Comparison of ENCODE assay signal across 8 cellular contexts in genomic region chr1:193019442-193020026, GRCh38. TPM values are rescaled to one million over a fixed set of nuclear protein-coding genes. Genes with fewer than 3 reads are reported as not detected.
DNase-seq lines count a peak whose midpoint lies in the region; ATAC-seq, FAIRE-seq and TF ChIP-seq lines count a peak whose summit lies in the region.

No MANE protein-coding gene starts in this region.

- TF ChIP-seq CTCF in BE2C (IDR thresholded peaks at IDR 0.05; ENCODE audit: low read depth, low read length) = peak; percentile 44
- no peak for TF ChIP-seq CTCF in HL-60 (IDR thresholded peaks at IDR 0.05; ENCODE audit: insufficient read depth, low read length)

- DNase-seq in BE2C (peak; percentile 22), HL-60 (ENCODE audit: low read depth in 1 of 2, low spot score in 1 of 2) (peak; percentile 22 to 25), OCI-M1 (lab: John Stamatoyannopoulos, UW) (peak; percentile 80), naive B cell (peak; percentile 38)
- no peak for DNase-seq in stimulated activated naive CD8-positive, alpha-beta T cell treated with anti-CD3 and anti-CD28 coated beads, Interleukin-15, Interleukin-2, amounts not matched to agents 100 U/mL and 50 U/mL, for 24 hours
- DNase-seq in activated naive CD4-positive, alpha-beta T cell treated with anti-CD3 and anti-CD28 coated beads, Interleukin-2, amount 50 U/mL, for 16 hours = no peak

- ATAC-seq in GM18867 (IDR thresholded peaks at IDR 0.05; ENCODE audit: unreplicated experiment) = peak; percentile 79
- no peak for ATAC-seq in naive B cell (ENCODE audit: low read depth in 2 of 2)
- ATAC-seq in stimulated activated naive CD8-positive, alpha-beta T cell treated with anti-CD3 and anti-CD28 coated beads, Interleukin-15, Interleukin-2, amounts not matched to agents 100 U/mL and 50 U/mL, for 24 hours = no peak

- H3K27ac Mint-ChIP-seq in naive B cell = no peak overlapping the region

- H3K4me1 ChIP-seq in BE2C = no peaks in the 10 kb centered on the region

- H3K9me3 ChIP-seq in BE2C = no peaks in the 10 kb centered on the region

- H3K27ac ChIP-seq in HL-60 (replicated peaks) = no peak overlapping the region

- H3K9me3 Mint-ChIP-seq in naive B cell = no peaks in the 10 kb centered on the region

- no peaks in the 10 kb centered on the region for H3K36me3 Mint-ChIP-seq in naive B cell

- no peaks in the 10 kb centered on the region for H3K4me1 Mint-ChIP-seq in naive B cell

- H3K27me3 ChIP-seq in BE2C (no peaks in the 10 kb centered on the region), HL-60 (ENCODE audit: insufficient read depth, poor library complexity, severe bottlenecking) (no peaks in the 10 kb centered on the region)

- no peak overlapping the region for H3K4me3 Mint-ChIP-seq in naive B cell

- H3K4me3 ChIP-seq in BE2C (ENCODE audit: low read depth, low read length) (no peak overlapping the region), HL-60 (replicated peaks; ENCODE audit: insufficient read depth, low read length) (no peak overlapping the region)

- peak; percentile 91 for FAIRE-seq in endometrium (lab: Jason Lieb, UNC)

- H3K36me3 ChIP-seq in BE2C = peaks cover 8% of the 10 kb centered on the region

- H3K27me3 Mint-ChIP-seq in naive B cell = no peaks in the 10 kb centered on the region

RNA-seq across cellular contexts. Expression of gene UCHL5, which starts 39.6 kb away (rescaled TPM):
- 65.3 TPM for polyA plus RNA-seq in BE2C (2012; ENCODE audit: insufficient read depth, insufficient read length, low read depth)
- 10 to 100 TPM; 40.8 to 59.5 (median 45.0) TPM for polyA plus RNA-seq in naive B cell (ENCODE audit: low read depth in 6 of 6)

RNA-seq across cellular contexts. Expression of gene RO60, which starts 39.9 kb away (rescaled TPM):
- 31.3 TPM for polyA plus RNA-seq in BE2C (2012; ENCODE audit: insufficient read depth, insufficient read length, low read depth)
- polyA plus RNA-seq in naive B cell (ENCODE audit: low read depth in 6 of 6) = 100 to 1,000 TPM in 3 of 6 donors, 10 to 100 TPM in 3; 85.3 to 118 (median 102) TPM

Comparison
In these comparisons a context has a peak if more than half of its experiments do, and no peak if none do; other contexts are left out.
1. DNase-seq: peak in BE2C (single experiment), HL-60 (2 of 2), OCI-M1 (single experiment) and naive B cell (single experiment); none in stimulated activated naive CD8-positive, alpha-beta T cell treated with anti-CD3 and anti-CD28 coated beads, Interleukin-15, Interleukin-2, amounts not matched to agents 100 U/mL and 50 U/mL, for 24 hours (single experiment) and activated naive CD4-positive, alpha-beta T cell treated with anti-CD3 and anti-CD28 coated beads, Interleukin-2, amount 50 U/mL, for 16 hours (single experiment).